Comparison of ENCODE assay signal across 2 cellular contexts in the genomic region with DNA sequence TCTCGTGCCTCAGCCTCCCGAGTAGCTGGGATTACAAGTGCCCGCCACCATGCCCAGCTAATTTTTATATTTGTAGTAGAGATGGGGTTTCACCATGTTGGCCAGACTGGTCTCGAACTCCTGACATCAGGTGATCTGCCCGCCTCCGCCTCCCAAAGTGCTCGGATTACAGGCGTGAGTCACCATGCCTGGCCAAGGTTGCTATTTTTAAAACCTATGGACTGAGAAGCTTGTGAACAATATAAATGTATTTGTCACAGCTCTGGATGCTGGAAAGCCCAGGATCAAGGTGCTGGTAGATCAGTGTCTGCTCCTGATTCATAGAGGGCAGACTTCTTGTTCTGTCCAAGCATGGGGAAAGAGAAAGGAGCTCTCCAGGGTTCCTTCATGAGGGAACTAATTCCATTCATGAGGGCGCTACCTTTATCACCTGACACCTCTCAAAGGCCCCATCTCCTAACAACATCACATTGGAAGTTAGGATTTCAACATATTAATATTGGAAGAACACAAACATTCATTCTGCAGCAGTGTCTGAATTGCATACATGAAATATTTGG.
TF ChIP-seq lines count a peak whose summit lies in the region.

No MANE protein-coding gene starts in this region.

TF ChIP-seq in SK-N-SH, 30 proteins besides CTCF, POLR2A, EP300 and RAD21:
- TF ChIP-seq EZH2phosphoT487 (IDR thresholded peaks at IDR 0.05; ENCODE audit: borderline replicate concordance, low read depth) (no peak), MEF2A (IDR thresholded peaks at IDR 0.05; ENCODE audit: borderline replicate concordance, low read depth) (peak; percentile 31; the same call in 1 of the 2 replicates), MXI1 (IDR thresholded peaks at IDR 0.05; ENCODE audit: low read depth, low read length) (no peak)
- TF ChIP-seq, protein P1, sequence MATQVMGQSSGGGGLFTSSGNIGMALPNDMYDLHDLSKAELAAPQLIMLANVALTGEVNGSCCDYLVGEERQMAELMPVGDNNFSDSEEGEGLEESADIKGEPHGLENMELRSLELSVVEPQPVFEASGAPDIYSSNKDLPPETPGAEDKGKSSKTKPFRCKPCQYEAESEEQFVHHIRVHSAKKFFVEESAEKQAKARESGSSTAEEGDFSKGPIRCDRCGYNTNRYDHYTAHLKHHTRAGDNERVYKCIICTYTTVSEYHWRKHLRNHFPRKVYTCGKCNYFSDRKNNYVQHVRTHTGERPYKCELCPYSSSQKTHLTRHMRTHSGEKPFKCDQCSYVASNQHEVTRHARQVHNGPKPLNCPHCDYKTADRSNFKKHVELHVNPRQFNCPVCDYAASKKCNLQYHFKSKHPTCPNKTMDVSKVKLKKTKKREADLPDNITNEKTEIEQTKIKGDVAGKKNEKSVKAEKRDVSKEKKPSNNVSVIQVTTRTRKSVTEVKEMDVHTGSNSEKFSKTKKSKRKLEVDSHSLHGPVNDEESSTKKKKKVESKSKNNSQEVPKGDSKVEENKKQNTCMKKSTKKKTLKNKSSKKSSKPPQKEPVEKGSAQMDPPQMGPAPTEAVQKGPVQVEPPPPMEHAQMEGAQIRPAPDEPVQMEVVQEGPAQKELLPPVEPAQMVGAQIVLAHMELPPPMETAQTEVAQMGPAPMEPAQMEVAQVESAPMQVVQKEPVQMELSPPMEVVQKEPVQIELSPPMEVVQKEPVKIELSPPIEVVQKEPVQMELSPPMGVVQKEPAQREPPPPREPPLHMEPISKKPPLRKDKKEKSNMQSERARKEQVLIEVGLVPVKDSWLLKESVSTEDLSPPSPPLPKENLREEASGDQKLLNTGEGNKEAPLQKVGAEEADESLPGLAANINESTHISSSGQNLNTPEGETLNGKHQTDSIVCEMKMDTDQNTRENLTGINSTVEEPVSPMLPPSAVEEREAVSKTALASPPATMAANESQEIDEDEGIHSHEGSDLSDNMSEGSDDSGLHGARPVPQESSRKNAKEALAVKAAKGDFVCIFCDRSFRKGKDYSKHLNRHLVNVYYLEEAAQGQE (IDR thresholded peaks at IDR 0.05; ENCODE audit: low read depth, low read length) = peak; percentile 69; the same call in 1 of the 2 replicates

TF ChIP-seq in endothelial cell of umbilical vein, 7 proteins besides CTCF, POLR2A, EP300 and RAD21:
- TF ChIP-seq POLR2AphosphoS5 (IDR thresholded peaks at IDR 0.05; ENCODE audit: insufficient read depth, low read depth, low read length) = no peak
- TF ChIP-seq, protein P2, sequence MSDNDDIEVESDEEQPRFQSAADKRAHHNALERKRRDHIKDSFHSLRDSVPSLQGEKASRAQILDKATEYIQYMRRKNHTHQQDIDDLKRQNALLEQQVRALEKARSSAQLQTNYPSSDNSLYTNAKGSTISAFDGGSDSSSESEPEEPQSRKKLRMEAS (IDR thresholded peaks at IDR 0.05; ENCODE audit: insufficient read depth, insufficient read length) = no peak
- TF ChIP-seq EZH2 (IDR thresholded peaks at IDR 0.05; ENCODE audit: borderline replicate concordance, low read depth, low read length, severe bottlenecking) = no peak
- no peak for TF ChIP-seq GATA2 (IDR thresholded peaks at IDR 0.05; ENCODE audit: insufficient read depth, insufficient read length, low read depth, low read length)
- no peak for TF ChIP-seq MYC (IDR thresholded peaks at IDR 0.05; ENCODE audit: low read depth, low read length)
- TF ChIP-seq JUN (IDR thresholded peaks at IDR 0.05; ENCODE audit: borderline replicate concordance, insufficient read depth, insufficient read length, low read depth) = no peak
- no peak for TF ChIP-seq FOS (IDR thresholded peaks at IDR 0.05; ENCODE audit: borderline replicate concordance, insufficient read depth, low read length)
TF ChIP-seq in endothelial cell of umbilical vein: peak in this region for 0.
